Comparison of ENCODE assay signal across 10 cellular contexts in genomic region chr12:62834971-62835547, GRCh38.
DNase-seq lines count a peak whose midpoint lies in the region; ATAC-seq and TF ChIP-seq lines count a peak whose summit lies in the region.
"Had no signal": no experiment of that assay in that cellular context is flagged by ENCODE, and none has a peak within 500 bp of the region (broad histone marks: within the 10 kb centered on the region; RNA-seq: fewer than 3 reads in every experiment).

No MANE protein-coding gene starts in this region.

- CTCF ChIA-PET in PC-3 (lab: Charles Lee), result interaction anchor here (1.7 kb wide), 1 partner anchor 234 kb away, joined by 5 read pairs; no protein-coding TSS in a partner anchor
- CTCF ChIA-PET in activated CD4-positive, alpha-beta T cell treated with anti-CD3 and anti-CD28 coated beads for 36 hours (lab: Charles Lee), result interaction anchor here (1.5 kb wide), 1 partner anchor 40 kb away, joined by 4 read pairs; no protein-coding TSS in a partner anchor

- no peaks in the 10 kb centered on the region for H3F3A ChIP-seq in PC-3 (ENCODE audit: low read length, unreplicated experiment)

- DNase-seq in heart right ventricle, result no peak
- DNase-seq in cardiac septum (ENCODE audit: low spot score), result no peak
- DNase-seq in PC-3, result peak; percentile 50
- DNase-seq in fibroblast of mammary gland (ENCODE audit: low read depth), result peak; percentile 71
- no peak for DNase-seq in activated CD4-positive, alpha-beta T cell treated with anti-CD3 and anti-CD28 coated beads for 36 hours
- no peak for DNase-seq in body of pancreas
- DNase-seq in head of caudate nucleus, result no peak
- no peak for DNase-seq in NCI-H345 treated with DMSO at 0.1 percent for 48 hours (lab: John Stamatoyannopoulos, UW; ENCODE audit: unreplicated experiment)
- DNase-seq: activated B cell treated with CpG ODN at 0.5 μM for 24 hours, thyroid gland had no signal

- TF ChIP-seq CTCF in heart right ventricle (IDR thresholded peaks at IDR 0.05), result no peak
- no peak for TF ChIP-seq CTCF in PC-3 (conservative IDR thresholded peaks at IDR 0.05; ENCODE audit: low read depth, low read length)
- no peak for TF ChIP-seq CTCF in fibroblast of mammary gland (conservative IDR thresholded peaks at IDR 0.05; ENCODE audit: control insufficient read depth, insufficient read depth, low read depth, low read length)
- no peak for TF ChIP-seq CTCF in body of pancreas (IDR thresholded peaks at IDR 0.05)

- POLR2A ChIA-PET in PC-3 (lab: Charles Lee; ENCODE audit: unreplicated experiment), result interaction anchor here (0.6 kb wide), 1 partner anchor 1854 kb away, joined by 6 read pairs; no protein-coding TSS in a partner anchor
- POLR2A ChIA-PET in activated CD4-positive, alpha-beta T cell treated with anti-CD3 and anti-CD28 coated beads for 36 hours (lab: Charles Lee), result no interaction called here

- no peak overlapping the region for H3K27ac Mint-ChIP-seq in activated CD4-positive, alpha-beta T cell treated with anti-CD3 and anti-CD28 coated beads for 36 hours
- H3K27ac Mint-ChIP-seq: activated B cell treated with CpG ODN at 0.5 μM for 24 hours had no signal

- H3K79me2 ChIP-seq in PC-3 (ENCODE audit: low read length), result peaks cover 10% of the 10 kb centered on the region; the same call in 1 of the 2 replicates

- 54 to 70% methylated on average over 10 of the region's 10 CpGs for WGBS in heart right ventricle, 2 donors
- WGBS in body of pancreas, 2 donors, result 84 to 85% methylated on average over 10 of the region's 10 CpGs

- H3K27ac ChIP-seq in heart right ventricle, result peak overlapping the region in 3 of 10 donors; percentile 3 to 44 (median 31)
- peak overlapping the region; percentile 15; the same call in 1 of the 2 replicates for H3K27ac ChIP-seq in PC-3 (ENCODE audit: low read length)
- no peak overlapping the region for H3K27ac ChIP-seq in body of pancreas
- H3K27ac ChIP-seq: thyroid gland had no signal

- peak overlapping the region; percentile 61 for H2AFZ ChIP-seq in PC-3 (ENCODE audit: low read length)

- no peaks in the 10 kb centered on the region for H3K4me1 Mint-ChIP-seq in activated CD4-positive, alpha-beta T cell treated with anti-CD3 and anti-CD28 coated beads for 36 hours
- H3K4me1 Mint-ChIP-seq: activated B cell treated with CpG ODN at 0.5 μM for 24 hours had no signal

- no peaks in the 10 kb centered on the region for H3K9me3 Mint-ChIP-seq in activated CD4-positive, alpha-beta T cell treated with anti-CD3 and anti-CD28 coated beads for 36 hours (ENCODE audit: low read depth)
- H3K9me3 Mint-ChIP-seq: activated B cell treated with CpG ODN at 0.5 μM for 24 hours had no signal

- no peak overlapping the region for H3K4me3 ChIP-seq in heart right ventricle
- peak overlapping the region; percentile 8; the same call in 1 of the 2 replicates for H3K4me3 ChIP-seq in PC-3 (ENCODE audit: low read length)
- H3K4me3 ChIP-seq in fibroblast of mammary gland (ENCODE audit: control insufficient read depth, low read depth, low read length), result no peak overlapping the region
- H3K4me3 ChIP-seq in body of pancreas, result no peak overlapping the region
- H3K4me3 ChIP-seq: thyroid gland had no signal

- H3K9me3 ChIP-seq in heart right ventricle (no peaks in the 10 kb centered on the region), PC-3 (ENCODE audit: low read length) (no peaks in the 10 kb centered on the region), body of pancreas (no peaks in the 10 kb centered on the region)
- H3K9me3 ChIP-seq: thyroid gland had no signal

- H3K36me3 ChIP-seq in heart right ventricle (peaks cover 0 to 4% (median 0%) of the 10 kb centered on the region in 9 donors), PC-3 (ENCODE audit: low read depth, low read length) (no peaks in the 10 kb centered on the region), body of pancreas (replicated peaks in 1 of 2; ENCODE audit: insufficient read depth in 1 of 2, low read depth in 2 of 2) (no peaks in the 10 kb centered on the region)
- H3K36me3 ChIP-seq: thyroid gland had no signal

- H3K9me2 ChIP-seq in PC-3 (replicated peaks; ENCODE audit: low read length), result no peaks in the 10 kb centered on the region

- BruUV-seq in PC-3 (replicated peaks; lab: Mats Ljungman, UMichigan), result no TSS peak

- H3K27me3 ChIP-seq in heart right ventricle (no peaks in the 10 kb centered on the region), PC-3 (ENCODE audit: low read length) (no peaks in the 10 kb centered on the region), body of pancreas (no peaks in the 10 kb centered on the region)
- H3K27me3 ChIP-seq: thyroid gland had no signal

- no peak for TF ChIP-seq POLR2A in body of pancreas (IDR thresholded peaks at IDR 0.05)

- H3K27me3 Mint-ChIP-seq in activated CD4-positive, alpha-beta T cell treated with anti-CD3 and anti-CD28 coated beads for 36 hours, result no peaks in the 10 kb centered on the region
- H3K27me3 Mint-ChIP-seq: activated B cell treated with CpG ODN at 0.5 μM for 24 hours had no signal

- no peak overlapping the region for H3K4me3 Mint-ChIP-seq in activated CD4-positive, alpha-beta T cell treated with anti-CD3 and anti-CD28 coated beads for 36 hours
- H3K4me3 Mint-ChIP-seq: activated B cell treated with CpG ODN at 0.5 μM for 24 hours had no signal

- peak overlapping the region; percentile 64 for H3K4me2 ChIP-seq in PC-3 (ENCODE audit: low read length)

- no peak overlapping the region for H3K9ac ChIP-seq in PC-3 (ENCODE audit: low read length)

- intact Hi-C loops in heart right ventricle (cut with DNase I) (no loop called here), cardiac septum (cut with DNase I) (no loop called here), PC-3 (cut with micrococcal nuclease) (no loop called here), body of pancreas (cut with DNase I) (no loop called here), head of caudate nucleus (cut with DNase I) (no loop called here)
- intact Hi-C loops in activated CD4-positive, alpha-beta T cell treated with anti-CD3 and anti-CD28 coated beads for 36 hours (cut with DNase I, micrococcal nuclease), result no loop called here

- no peaks in the 10 kb centered on the region for H4K20me1 ChIP-seq in PC-3 (ENCODE audit: low read length)

- H3K4me1 ChIP-seq in heart right ventricle, result peaks cover 0 to 17% (median 10%) of the 10 kb centered on the region in 9 donors
- H3K4me1 ChIP-seq in PC-3 (ENCODE audit: insufficient read depth, low read length), result peaks cover 9% of the 10 kb centered on the region; the same call in 1 of the 2 replicates
- H3K4me1 ChIP-seq in body of pancreas, result no peaks in the 10 kb centered on the region
- H3K4me1 ChIP-seq: thyroid gland had no signal

- no peaks in the 10 kb centered on the region for H3K36me3 Mint-ChIP-seq in activated CD4-positive, alpha-beta T cell treated with anti-CD3 and anti-CD28 coated beads for 36 hours (ENCODE audit: low read depth)

- ATAC-seq in heart right ventricle, result peak in 6 of 8 donors; percentile 24 to 62 (median 43)
- peak; percentile 59; the same call in 1 of the 2 replicates for ATAC-seq in PC-3
- ATAC-seq in activated CD4-positive, alpha-beta T cell treated with anti-CD3 and anti-CD28 coated beads for 36 hours, result no peak
- ATAC-seq in body of pancreas, result no peak

Comparison
In these comparisons a context has a peak if more than half of its experiments do, and no peak if none do; other contexts are left out.
1. ATAC-seq: peak in heart right ventricle (6 of 8) and PC-3 (single experiment); none in activated CD4-positive, alpha-beta T cell treated with anti-CD3 and anti-CD28 coated beads for 36 hours (single experiment) and body of pancreas (single experiment).
2. DNase-seq: peak in PC-3 (single experiment) and fibroblast of mammary gland (single experiment); none in heart right ventricle (0 of 2), cardiac septum (single experiment), activated CD4-positive, alpha-beta T cell treated with anti-CD3 and anti-CD28 coated beads for 36 hours (single experiment), body of pancreas (0 of 4), head of caudate nucleus (0 of 42) and NCI-H345 treated with DMSO at 0.1 percent for 48 hours (single experiment).